In the genomic region with DNA sequence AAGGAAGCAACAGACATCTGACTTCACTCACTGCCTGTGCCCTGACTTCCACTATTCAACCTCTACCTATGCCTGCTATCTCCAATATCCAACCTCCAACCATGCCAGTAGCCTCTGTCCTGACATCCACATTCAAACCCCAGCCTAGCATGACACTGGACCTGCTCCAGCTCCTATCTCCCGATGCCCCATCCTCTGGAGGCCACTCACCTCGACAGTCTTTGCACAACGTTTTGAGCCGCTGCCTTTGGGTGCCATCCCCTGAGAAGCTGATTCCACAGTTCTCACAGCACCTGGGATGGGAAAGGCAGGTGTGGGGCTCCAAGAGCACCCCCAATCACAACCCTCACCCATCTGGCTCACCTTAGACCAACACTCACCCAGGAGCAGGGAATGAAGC, we compare ENCODE assay signal across 24 cellular contexts.
"Had no signal": no experiment of that assay in that cellular context is flagged by ENCODE, and none has a peak within 500 bp of the region (broad histone marks: within the 10 kb centered on the region; RNA-seq: fewer than 3 reads in every experiment).

No MANE protein-coding gene starts in this region.

- H3K27ac Mint-ChIP-seq: activated CD4-positive, alpha-beta memory T cell treated with anti-CD3 and anti-CD28 coated beads, Interleukin-2, amount 10 ng/mL, durations not matched to agents 7 days and 5 days; activated naive CD8-positive, alpha-beta T cell treated with anti-CD3 and anti-CD28 coated beads for 36 hours; activated T-helper 1 cell treated with anti-CD3 and anti-CD28 coated beads, Interleukin-12 subunit alpha, Interleukin-12 subunit beta, Interleukin-2, Interleukin-4 antibody, amounts not matched to agents 30 ng/mL and 10 ng/mL and 1 ng/mL, durations not matched to agents 14 hours and 24 hours and 36 hours had no signal

- DNase-seq: activated CD4-positive, alpha-beta memory T cell treated with anti-CD3 and anti-CD28 coated beads, Interleukin-2, amount 10 ng/mL, durations not matched to agents 7 days and 5 days; activated CD4-positive, alpha-beta T cell treated with anti-CD3 and anti-CD28 coated beads for 48 hours; activated CD8-positive, alpha-beta memory T cell treated with anti-CD3 and anti-CD28 coated beads, Interleukin-2, amount 50 U/mL, for 4 hours; activated effector memory CD4-positive, alpha-beta T cell treated with Interleukin-2 at 50 U/mL for 16 hours; activated naive CD4-positive, alpha-beta T cell; activated naive CD8-positive, alpha-beta T cell treated with anti-CD3 and anti-CD28 coated beads for 36 hours; adrenal gland; anterior cingulate cortex; Karpas-422; NCI-H1048; NCI-H146; NCI-H187 treated with DMSO at 0.1 percent for 48 hours; NCI-H2081 treated with DMSO at 0.1 percent for 48 hours; NCI-H446; NCI-H524; Peyer's patch; SHP77; SW 1271 had no signal

- ATAC-seq: activated CD4-positive, CD25-positive, alpha-beta regulatory T cell treated with anti-CD3 and anti-CD28 coated beads, Interleukin-2, amount 50 U/mL, for 24 hours; K562; SK-N-SH treated with all-trans-retinoic acid at 6 μM for 48 hours had no signal

- H3K27me3 Mint-ChIP-seq: activated CD4-positive, alpha-beta memory T cell treated with anti-CD3 and anti-CD28 coated beads, Interleukin-2, amount 10 ng/mL, durations not matched to agents 7 days and 5 days; activated naive CD8-positive, alpha-beta T cell treated with anti-CD3 and anti-CD28 coated beads for 36 hours; central memory CD8-positive, alpha-beta T cell had no signal

- H3K9me3 Mint-ChIP-seq: activated CD4-positive, alpha-beta memory T cell treated with anti-CD3 and anti-CD28 coated beads, Interleukin-2, amount 10 ng/mL, durations not matched to agents 7 days and 5 days; activated naive CD8-positive, alpha-beta T cell treated with anti-CD3 and anti-CD28 coated beads for 36 hours; activated T-helper 1 cell treated with anti-CD3 and anti-CD28 coated beads, Interleukin-12 subunit alpha, Interleukin-12 subunit beta, Interleukin-2, Interleukin-4 antibody, amounts not matched to agents 30 ng/mL and 10 ng/mL and 1 ng/mL, durations not matched to agents 14 hours and 24 hours and 36 hours; central memory CD8-positive, alpha-beta T cell had no signal

- H3K4me3 Mint-ChIP-seq: activated CD4-positive, alpha-beta memory T cell treated with anti-CD3 and anti-CD28 coated beads, Interleukin-2, amount 10 ng/mL, durations not matched to agents 7 days and 5 days; activated naive CD8-positive, alpha-beta T cell treated with anti-CD3 and anti-CD28 coated beads for 36 hours; activated T-helper 1 cell treated with anti-CD3 and anti-CD28 coated beads, Interleukin-12 subunit alpha, Interleukin-12 subunit beta, Interleukin-2, Interleukin-4 antibody, amounts not matched to agents 30 ng/mL and 10 ng/mL and 1 ng/mL, durations not matched to agents 14 hours and 24 hours and 36 hours; central memory CD8-positive, alpha-beta T cell had no signal

- H3K9me3 ChIP-seq: adrenal gland, Peyer's patch, SJSA1 had no signal
